1 cellular context compared by ENCODE assay signal in the genomic region with DNA sequence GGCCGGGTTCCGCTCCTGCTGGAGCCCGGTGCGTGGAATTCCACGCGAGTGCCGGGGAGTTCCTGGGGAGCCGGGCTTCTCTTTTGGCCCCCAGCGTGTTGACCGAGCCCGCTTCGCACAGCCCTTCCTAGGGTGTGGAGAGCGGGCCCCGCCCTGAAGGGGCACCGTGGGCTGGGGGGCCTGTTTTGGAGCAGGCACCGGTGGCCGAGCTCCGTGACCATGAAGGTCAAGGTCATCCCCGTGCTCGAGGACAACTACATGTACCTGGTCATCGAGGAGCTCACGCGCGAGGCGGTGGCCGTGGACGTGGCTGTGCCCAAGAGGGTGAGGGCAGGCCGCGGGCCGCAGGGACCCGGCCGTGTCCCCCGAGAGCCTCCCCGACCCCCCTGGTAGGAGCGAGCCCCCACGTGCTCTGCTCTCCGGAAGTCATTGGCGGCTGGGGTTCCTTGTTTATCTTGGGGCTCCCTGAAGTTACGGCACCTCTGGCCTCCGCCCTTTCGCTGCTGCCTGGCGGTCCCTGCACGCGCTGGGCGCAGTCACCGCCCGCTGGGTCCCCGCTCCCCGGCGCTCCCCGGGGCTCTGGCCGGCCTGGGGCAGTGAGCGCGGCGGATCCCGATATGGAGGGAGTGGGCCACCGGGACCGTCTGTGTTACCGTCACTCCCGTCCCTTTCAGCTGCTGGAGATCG.
A peak's percentile ranks its signal among the peaks of the same experiment; 100 is the strongest.
TF ChIP-seq lines count a peak whose summit lies in the region.

No MANE protein-coding gene starts in this region.

TF ChIP-seq in HEK293, 187 proteins besides CTCF, POLR2A, EP300 and RAD21 (continued from another document and continues in another):
- TF ChIP-seq, protein P1, sequence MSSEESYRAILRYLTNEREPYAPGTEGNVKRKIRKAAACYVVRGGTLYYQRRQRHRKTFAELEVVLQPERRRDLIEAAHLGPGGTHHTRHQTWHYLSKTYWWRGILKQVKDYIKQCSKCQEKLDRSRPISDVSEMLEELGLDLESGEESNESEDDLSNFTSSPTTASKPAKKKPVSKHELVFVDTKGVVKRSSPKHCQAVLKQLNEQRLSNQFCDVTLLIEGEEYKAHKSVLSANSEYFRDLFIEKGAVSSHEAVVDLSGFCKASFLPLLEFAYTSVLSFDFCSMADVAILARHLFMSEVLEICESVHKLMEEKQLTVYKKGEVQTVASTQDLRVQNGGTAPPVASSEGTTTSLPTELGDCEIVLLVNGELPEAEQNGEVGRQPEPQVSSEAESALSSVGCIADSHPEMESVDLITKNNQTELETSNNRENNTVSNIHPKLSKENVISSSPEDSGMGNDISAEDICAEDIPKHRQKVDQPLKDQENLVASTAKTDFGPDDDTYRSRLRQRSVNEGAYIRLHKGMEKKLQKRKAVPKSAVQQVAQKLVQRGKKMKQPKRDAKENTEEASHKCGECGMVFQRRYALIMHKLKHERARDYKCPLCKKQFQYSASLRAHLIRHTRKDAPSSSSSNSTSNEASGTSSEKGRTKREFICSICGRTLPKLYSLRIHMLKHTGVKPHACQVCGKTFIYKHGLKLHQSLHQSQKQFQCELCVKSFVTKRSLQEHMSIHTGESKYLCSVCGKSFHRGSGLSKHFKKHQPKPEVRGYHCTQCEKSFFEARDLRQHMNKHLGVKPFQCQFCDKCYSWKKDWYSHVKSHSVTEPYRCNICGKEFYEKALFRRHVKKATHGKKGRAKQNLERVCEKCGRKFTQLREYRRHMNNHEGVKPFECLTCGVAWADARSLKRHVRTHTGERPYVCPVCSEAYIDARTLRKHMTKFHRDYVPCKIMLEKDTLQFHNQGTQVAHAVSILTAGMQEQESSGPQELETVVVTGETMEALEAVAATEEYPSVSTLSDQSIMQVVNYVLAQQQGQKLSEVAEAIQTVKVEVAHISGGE (tag by site-specific recombination; conservative IDR thresholded peaks at IDR 0.05; ENCODE audit: low read depth) = 0 out of 2 replicates have a peak, but pooled peaks have one; percentile 26
- TF ChIP-seq TCF7L2 (IDR thresholded peaks at IDR 0.05; ENCODE audit: borderline replicate concordance, low read depth, low read length) (no peak), ZNF26 (tag by site-specific recombination; IDR thresholded peaks at IDR 0.05) (no peak), ZNF112 (tag by site-specific recombination; IDR thresholded peaks at IDR 0.05) (no peak), ZNF140 (tag by site-specific recombination; IDR thresholded peaks at IDR 0.05) (no peak), ZNF626 (tag by site-specific recombination; IDR thresholded peaks at IDR 0.05) (no peak), ZNF324 (tag by site-specific recombination; IDR thresholded peaks at IDR 0.05) (no peak), ZBTB21 (tag by site-specific recombination; IDR thresholded peaks at IDR 0.05) (no peak), ZNF843 (tag by site-specific recombination; IDR thresholded peaks at IDR 0.05) (peak; percentile 23; the same call in 1 of the 2 replicates), ZNF654 (tag by site-specific recombination; IDR thresholded peaks at IDR 0.05; ENCODE audit: low read depth) (no peak), ZNF777 (tag by site-specific recombination; IDR thresholded peaks at IDR 0.05; ENCODE audit: borderline replicate concordance) (no peak), ZNF629 (tag by site-specific recombination; IDR thresholded peaks at IDR 0.05) (peak; percentile 44; the same call in 1 of the 2 replicates), ZNF792 (tag by site-specific recombination; IDR thresholded peaks at IDR 0.05) (no peak), ZNF514 (tag by site-specific recombination; IDR thresholded peaks at IDR 0.05) (no peak), KLF9 (tag by site-specific recombination; IDR thresholded peaks at IDR 0.05; ENCODE audit: low read depth) (peak; percentile 67; the same call in 1 of the 2 replicates), ZFP37 (tag by site-specific recombination; IDR thresholded peaks at IDR 0.05) (no peak), ZNF621 (tag by site-specific recombination; IDR thresholded peaks at IDR 0.05) (no peak), ZNF292 (tag by site-specific recombination; IDR thresholded peaks at IDR 0.05; ENCODE audit: borderline replicate concordance, low read depth) (no peak), ZNF138 (tag by site-specific recombination; IDR thresholded peaks at IDR 0.05; ENCODE audit: borderline replicate concordance) (no peak), ZNF670 (tag by site-specific recombination; IDR thresholded peaks at IDR 0.05; ENCODE audit: low read depth) (no peak), EGR2 (tag by site-specific recombination; IDR thresholded peaks at IDR 0.05; ENCODE audit: low read depth) (no peak), GLI4 (tag by site-specific recombination; IDR thresholded peaks at IDR 0.05) (no peak), ZFHX2 (tag by site-specific recombination; conservative IDR thresholded peaks at IDR 0.05) (no peak), INSM2 (tag by site-specific recombination; IDR thresholded peaks at IDR 0.05) (no peak), KLF17 (tag by site-specific recombination; IDR thresholded peaks at IDR 0.05) (no peak; the same call in 1 of the 2 replicates), ZNF473 (tag by site-specific recombination; IDR thresholded peaks at IDR 0.05) (no peak), ZNF530 (tag by site-specific recombination; IDR thresholded peaks at IDR 0.05; ENCODE audit: low read depth) (no peak), ZNF23 (tag by site-specific recombination; IDR thresholded peaks at IDR 0.05; ENCODE audit: borderline replicate concordance) (no peak), ZNF121 (tag by site-specific recombination; IDR thresholded peaks at IDR 0.05) (no peak), ZNF521 (tag by site-specific recombination; IDR thresholded peaks at IDR 0.05) (no peak), ZSCAN30 (tag by site-specific recombination; IDR thresholded peaks at IDR 0.05) (no peak), ZNF501 (tag by site-specific recombination; IDR thresholded peaks at IDR 0.05) (0 out of 2 replicates have a peak, but pooled peaks have one; percentile 31), ZSCAN23 (tag by site-specific recombination; IDR thresholded peaks at IDR 0.05) (no peak), ZIC2 (tag by site-specific recombination; IDR thresholded peaks at IDR 0.05) (peak; percentile 90), ZNF658 (tag by site-specific recombination; IDR thresholded peaks at IDR 0.05) (no peak), ZNF19 (tag by site-specific recombination; IDR thresholded peaks at IDR 0.05; ENCODE audit: low read depth) (no peak), ZNF610 (tag by site-specific recombination; IDR thresholded peaks at IDR 0.05; ENCODE audit: borderline replicate concordance) (0 out of 2 replicates have a peak, but pooled peaks have one; percentile 15), YY2 (tag by site-specific recombination; IDR thresholded peaks at IDR 0.05) (no peak), ZNF114 (tag by site-specific recombination; IDR thresholded peaks at IDR 0.05) (no peak), ZNF596 (tag by site-specific recombination; IDR thresholded peaks at IDR 0.05) (no peak), ZNF747 (tag by site-specific recombination; IDR thresholded peaks at IDR 0.05) (no peak), HOXD13 (CRISPR knock-in tag; IDR thresholded peaks at IDR 0.05; ENCODE audit: borderline replicate concordance) (no peak), KLF7 (tag by site-specific recombination; IDR thresholded peaks at IDR 0.05; ENCODE audit: borderline replicate concordance) (no peak), ZNF394 (tag by site-specific recombination; IDR thresholded peaks at IDR 0.05; ENCODE audit: borderline replicate concordance) (no peak), ZNF558 (tag by site-specific recombination; IDR thresholded peaks at IDR 0.05) (no peak), KLF10 (tag by site-specific recombination; IDR thresholded peaks at IDR 0.05) (0 out of 2 replicates have a peak, but pooled peaks have one; percentile 21), ZNF48 (tag by site-specific recombination; IDR thresholded peaks at IDR 0.05) (no peak), ZBTB1 (tag by site-specific recombination; IDR thresholded peaks at IDR 0.05) (no peak), ZSCAN16 (tag by site-specific recombination; IDR thresholded peaks at IDR 0.05) (0 out of 2 replicates have a peak, but pooled peaks have one; percentile 33), ZNF37A (tag by site-specific recombination; IDR thresholded peaks at IDR 0.05) (no peak), PRDM4 (tag by site-specific recombination; IDR thresholded peaks at IDR 0.05) (no peak), GLI2 (tag by site-specific recombination; IDR thresholded peaks at IDR 0.05; ENCODE audit: borderline replicate concordance, low read depth) (no peak)
- TF ChIP-seq, protein P2, sequence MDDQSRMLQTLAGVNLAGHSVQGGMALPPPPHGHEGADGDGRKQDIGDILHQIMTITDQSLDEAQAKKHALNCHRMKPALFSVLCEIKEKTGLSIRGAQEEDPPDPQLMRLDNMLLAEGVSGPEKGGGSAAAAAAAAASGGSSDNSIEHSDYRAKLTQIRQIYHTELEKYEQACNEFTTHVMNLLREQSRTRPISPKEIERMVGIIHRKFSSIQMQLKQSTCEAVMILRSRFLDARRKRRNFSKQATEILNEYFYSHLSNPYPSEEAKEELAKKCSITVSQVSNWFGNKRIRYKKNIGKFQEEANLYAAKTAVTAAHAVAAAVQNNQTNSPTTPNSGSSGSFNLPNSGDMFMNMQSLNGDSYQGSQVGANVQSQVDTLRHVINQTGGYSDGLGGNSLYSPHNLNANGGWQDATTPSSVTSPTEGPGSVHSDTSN (CRISPR knock-in tag; IDR thresholded peaks at IDR 0.05) = no peak
- TF ChIP-seq, protein P3, sequence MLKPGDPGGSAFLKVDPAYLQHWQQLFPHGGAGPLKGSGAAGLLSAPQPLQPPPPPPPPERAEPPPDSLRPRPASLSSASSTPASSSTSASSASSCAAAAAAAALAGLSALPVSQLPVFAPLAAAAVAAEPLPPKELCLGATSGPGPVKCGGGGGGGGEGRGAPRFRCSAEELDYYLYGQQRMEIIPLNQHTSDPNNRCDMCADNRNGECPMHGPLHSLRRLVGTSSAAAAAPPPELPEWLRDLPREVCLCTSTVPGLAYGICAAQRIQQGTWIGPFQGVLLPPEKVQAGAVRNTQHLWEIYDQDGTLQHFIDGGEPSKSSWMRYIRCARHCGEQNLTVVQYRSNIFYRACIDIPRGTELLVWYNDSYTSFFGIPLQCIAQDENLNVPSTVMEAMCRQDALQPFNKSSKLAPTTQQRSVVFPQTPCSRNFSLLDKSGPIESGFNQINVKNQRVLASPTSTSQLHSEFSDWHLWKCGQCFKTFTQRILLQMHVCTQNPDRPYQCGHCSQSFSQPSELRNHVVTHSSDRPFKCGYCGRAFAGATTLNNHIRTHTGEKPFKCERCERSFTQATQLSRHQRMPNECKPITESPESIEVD (tag by site-specific recombination; IDR thresholded peaks at IDR 0.05) = no peak
- TF ChIP-seq, protein P4, sequence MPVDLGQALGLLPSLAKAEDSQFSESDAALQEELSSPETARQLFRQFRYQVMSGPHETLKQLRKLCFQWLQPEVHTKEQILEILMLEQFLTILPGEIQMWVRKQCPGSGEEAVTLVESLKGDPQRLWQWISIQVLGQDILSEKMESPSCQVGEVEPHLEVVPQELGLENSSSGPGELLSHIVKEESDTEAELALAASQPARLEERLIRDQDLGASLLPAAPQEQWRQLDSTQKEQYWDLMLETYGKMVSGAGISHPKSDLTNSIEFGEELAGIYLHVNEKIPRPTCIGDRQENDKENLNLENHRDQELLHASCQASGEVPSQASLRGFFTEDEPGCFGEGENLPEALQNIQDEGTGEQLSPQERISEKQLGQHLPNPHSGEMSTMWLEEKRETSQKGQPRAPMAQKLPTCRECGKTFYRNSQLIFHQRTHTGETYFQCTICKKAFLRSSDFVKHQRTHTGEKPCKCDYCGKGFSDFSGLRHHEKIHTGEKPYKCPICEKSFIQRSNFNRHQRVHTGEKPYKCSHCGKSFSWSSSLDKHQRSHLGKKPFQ (tag by site-specific recombination; IDR thresholded peaks at IDR 0.05) = no peak
